Comparison of ENCODE assay signal across 8 cellular contexts in genomic region chr10:72353028-72353962, GRCh38. TPM values are rescaled to one million over a fixed set of nuclear protein-coding genes. Genes with fewer than 3 reads are reported as not detected.
DNase-seq lines count a peak whose midpoint lies in the region; ATAC-seq and TF ChIP-seq lines count a peak whose summit lies in the region.

No MANE protein-coding gene starts in this region.

- intact Hi-C loops in activated CD4-positive, alpha-beta T cell treated with anti-CD3 and anti-CD28 coated beads, Interleukin-2, amount 10 ng/mL, durations not matched to agents 24 days and 14 days (cut with micrococcal nuclease) = loop anchor here (10.0 kb wide), 1 partner anchor 812 kb away; the partner anchor contains the start of genes ECD and FAM149B1

- no peaks in the 10 kb centered on the region for H3K36me3 ChIP-seq in parathyroid adenoma (ENCODE audit: control insufficient read depth, insufficient read depth, low read length)

- H3K27ac ChIP-seq in parathyroid adenoma = peak overlapping the region; percentile 96

- ATAC-seq in T-cell (replicated peaks in 1 of 4) = no peak
- ATAC-seq in GM18868 (IDR thresholded peaks at IDR 0.05; ENCODE audit: unreplicated experiment) = no peak
- ATAC-seq in GM19455 (IDR thresholded peaks at IDR 0.05; ENCODE audit: unreplicated experiment) = no peak

- H3K4me1 ChIP-seq in parathyroid adenoma = peaks cover 17% of the 10 kb centered on the region

- H2AFZ ChIP-seq in parathyroid adenoma = peak overlapping the region; percentile 93

- H3K79me2 ChIP-seq in parathyroid adenoma = peaks cover 42% of the 10 kb centered on the region

- H3K4me1 Mint-ChIP-seq in activated CD4-positive, alpha-beta T cell treated with anti-CD3 and anti-CD28 coated beads, Interleukin-2, amount 10 ng/mL, durations not matched to agents 24 days and 14 days = peaks cover 31% of the 10 kb centered on the region
- H3K4me1 Mint-ChIP-seq in T-cell = peaks cover 48 to 60% (median 53%) of the 10 kb centered on the region in 3 donors

- POLR2A ChIA-PET in T-cell (lab: Charles Lee) = interaction anchor here (0.6 kb wide), 2 partner anchors 19 to 742 kb away, joined by 3 read pairs; no protein-coding TSS in a partner anchor

- no peaks in the 10 kb centered on the region for H3K27me3 Mint-ChIP-seq in activated CD4-positive, alpha-beta T cell treated with anti-CD3 and anti-CD28 coated beads, Interleukin-2, amount 10 ng/mL, durations not matched to agents 24 days and 14 days
- H3K27me3 Mint-ChIP-seq in T-cell = no peaks in the 10 kb centered on the region

- CTCF ChIA-PET in T-cell (lab: Charles Lee) = no interaction called here

- H3K4me3 ChIP-seq in fibroblast of the aortic adventitia (ENCODE audit: low read depth, low read length) (peak overlapping the region; percentile 99), parathyroid adenoma (ENCODE audit: low read depth, low read length) (peak overlapping the region; percentile 100)

- TF ChIP-seq CTCF in fibroblast of the aortic adventitia (IDR thresholded peaks at IDR 0.05; ENCODE audit: insufficient read depth, low read length) = no peak
- no peak for TF ChIP-seq CTCF in parathyroid adenoma (IDR thresholded peaks at IDR 0.05)

- H3K9me3 ChIP-seq in parathyroid adenoma (ENCODE audit: control insufficient read depth, low read length) = no peaks in the 10 kb centered on the region

- peaks cover 22% of the 10 kb centered on the region for H3K36me3 Mint-ChIP-seq in activated CD4-positive, alpha-beta T cell treated with anti-CD3 and anti-CD28 coated beads, Interleukin-2, amount 10 ng/mL, durations not matched to agents 24 days and 14 days (ENCODE audit: low read depth)
- H3K36me3 Mint-ChIP-seq in T-cell = peaks cover 33% of the 10 kb centered on the region

- H3K4me2 ChIP-seq in parathyroid adenoma (ENCODE audit: low read length) = peak overlapping the region; percentile 82

- H3K27me3 ChIP-seq in parathyroid adenoma (ENCODE audit: control insufficient read depth, insufficient read depth, low read length) = no peaks in the 10 kb centered on the region

- peak overlapping the region; percentile 99 for H3K27ac Mint-ChIP-seq in activated CD4-positive, alpha-beta T cell treated with anti-CD3 and anti-CD28 coated beads, Interleukin-2, amount 10 ng/mL, durations not matched to agents 24 days and 14 days
- peak overlapping the region; percentile 96 to 98 for H3K27ac Mint-ChIP-seq in T-cell

- H3K9ac ChIP-seq in parathyroid adenoma = no peak overlapping the region

- no peaks in the 10 kb centered on the region for H3K9me3 Mint-ChIP-seq in activated CD4-positive, alpha-beta T cell treated with anti-CD3 and anti-CD28 coated beads, Interleukin-2, amount 10 ng/mL, durations not matched to agents 24 days and 14 days
- no peaks in the 10 kb centered on the region for H3K9me3 Mint-ChIP-seq in T-cell

- DNase-seq in activated CD4-positive, alpha-beta T cell treated with anti-CD3 and anti-CD28 coated beads, Interleukin-2, amount 10 ng/mL, durations not matched to agents 24 days and 14 days = peak; percentile 62
- no peak for DNase-seq in activated CD4-positive, alpha-beta T cell treated with anti-CD3 and anti-CD28 coated beads, Interleukin-2, amount 50 U/mL, for 4 hours
- DNase-seq in T-cell = no peak
- DNase-seq in fibroblast of the aortic adventitia (ENCODE audit: low read depth) = peak; percentile 52
- no peak for DNase-seq in DMS79 (lab: John Stamatoyannopoulos, UW)

- H3K4me3 Mint-ChIP-seq in activated CD4-positive, alpha-beta T cell treated with anti-CD3 and anti-CD28 coated beads, Interleukin-2, amount 10 ng/mL, durations not matched to agents 24 days and 14 days = peak overlapping the region; percentile 90
- H3K4me3 Mint-ChIP-seq in T-cell = peak overlapping the region; percentile 94 to 98 (median 97)

RNA-seq across cellular contexts. Expression of gene DNAJB12, which starts 1.4 kb away (rescaled TPM):
- total RNA-seq in activated CD4-positive, alpha-beta T cell treated with anti-CD3 and anti-CD28 coated beads, Interleukin-2, amount 10 ng/mL, durations not matched to agents 24 days and 14 days = 32.5 and 35.1 TPM in 2 replicates
- total RNA-seq in T-cell (10 to 100 TPM; 27.1 to 41.4 (median 31.2) TPM), fibroblast of the aortic adventitia (ENCODE audit: low replicate concordance) (17.7 and 24.5 TPM in 2 replicates)

Comparison
In these comparisons a context has a peak if more than half of its experiments do, and no peak if none do; other contexts are left out.
1. DNase-seq: peak in activated CD4-positive, alpha-beta T cell treated with anti-CD3 and anti-CD28 coated beads, Interleukin-2, amount 10 ng/mL, durations not matched to agents 24 days and 14 days (single experiment) and fibroblast of the aortic adventitia (single experiment); none in activated CD4-positive, alpha-beta T cell treated with anti-CD3 and anti-CD28 coated beads, Interleukin-2, amount 50 U/mL, for 4 hours (0 of 2), T-cell (0 of 34) and DMS79 (single experiment).